9 cellular contexts compared by ENCODE assay signal in genomic region chr12:39619316-39619659, GRCh38. TPM values are rescaled to one million over a fixed set of nuclear protein-coding genes. Genes with fewer than 3 reads are reported as not detected.
DNase-seq lines count a peak whose midpoint lies in the region; ATAC-seq and TF ChIP-seq lines count a peak whose summit lies in the region.
"Had no signal": no experiment of that assay in that cellular context is flagged by ENCODE, and none has a peak within 500 bp of the region (broad histone marks: within the 10 kb centered on the region; RNA-seq: fewer than 3 reads in every experiment).

No MANE protein-coding gene starts in this region.

- no peak overlapping the region for H3K27ac Mint-ChIP-seq in activated naive CD4-positive, alpha-beta T cell treated with anti-CD3 and anti-CD28 coated beads for 36 hours
- H3K27ac Mint-ChIP-seq in endodermal cell: no peak overlapping the region

- peak; percentile 47 for DNase-seq in activated naive CD4-positive, alpha-beta T cell treated with anti-CD3 and anti-CD28 coated beads for 36 hours
- DNase-seq in activated naive CD4-positive, alpha-beta T cell treated with anti-CD3 and anti-CD28 coated beads, Interleukin-2, amount 50 U/mL, for 16 hours: no peak
- no peak for DNase-seq in endodermal cell
- no peak for DNase-seq in osteoblast (ENCODE audit: insufficient read length, low spot score, missing footprints)
- no peak for DNase-seq in H4 (ENCODE audit: low spot score)
- no peak for DNase-seq in 8988T

- no peak for TF ChIP-seq CTCF in OCI-LY3 (IDR thresholded peaks at IDR 0.05; ENCODE audit: low read depth, low read length)
- no peak for TF ChIP-seq CTCF in endodermal cell (conservative IDR thresholded peaks at IDR 0.05)
- TF ChIP-seq CTCF in osteoblast (IDR thresholded peaks at IDR 0.05; ENCODE audit: extremely low read depth, low read depth, low read length): no peak

- H3K9me3 ChIP-seq in OCI-LY3 (ENCODE audit: insufficient read depth, low read length): no peaks in the 10 kb centered on the region
- no peaks in the 10 kb centered on the region for H3K9me3 ChIP-seq in endodermal cell (ENCODE audit: control insufficient read depth, low read length)
- H3K9me3 ChIP-seq in osteoblast (ENCODE audit: low read depth, low read length): no peaks in the 10 kb centered on the region

- H3K27me3 ChIP-seq in OCI-LY3 (ENCODE audit: low read depth, low read length) (no peaks in the 10 kb centered on the region), endodermal cell (ENCODE audit: control insufficient read depth, insufficient read depth, low read length, poor library complexity, severe bottlenecking) (peaks cover 19% of the 10 kb centered on the region), osteoblast (ENCODE audit: insufficient read depth, low read length) (no peaks in the 10 kb centered on the region)

- H3K9ac ChIP-seq in OCI-LY3 (ENCODE audit: low read length): peak overlapping the region; percentile 61
- H3K9ac ChIP-seq in endodermal cell (ENCODE audit: extremely low read depth, low read length, poor library complexity, severe bottlenecking): no peak overlapping the region

- H2AFZ ChIP-seq in OCI-LY3 (ENCODE audit: low read depth, low read length) (peak overlapping the region; percentile 50), osteoblast (ENCODE audit: low read length) (peak overlapping the region; percentile 99)

- H3K4me1 Mint-ChIP-seq in activated naive CD4-positive, alpha-beta T cell treated with anti-CD3 and anti-CD28 coated beads for 36 hours (ENCODE audit: low read depth): peaks cover 24% of the 10 kb centered on the region
- peaks cover 3% of the 10 kb centered on the region for H3K4me1 Mint-ChIP-seq in endodermal cell

- peaks cover 1% of the 10 kb centered on the region for H3K36me3 Mint-ChIP-seq in activated naive CD4-positive, alpha-beta T cell treated with anti-CD3 and anti-CD28 coated beads for 36 hours (ENCODE audit: low read depth)
- no peaks in the 10 kb centered on the region for H3K36me3 Mint-ChIP-seq in endodermal cell (ENCODE audit: low read depth)

- no peaks in the 10 kb centered on the region for H3K9me3 Mint-ChIP-seq in activated naive CD4-positive, alpha-beta T cell treated with anti-CD3 and anti-CD28 coated beads for 36 hours
- H3K9me3 Mint-ChIP-seq in endodermal cell: no peaks in the 10 kb centered on the region

- 45 to 53% methylated on average over 10 of the region's 10 CpGs for WGBS in endodermal cell (ENCODE audit: insufficient coverage in 1 of 2, insufficient read length in 1 of 2), 2 experiments

- no peaks in the 10 kb centered on the region for H4K20me1 ChIP-seq in OCI-LY3 (ENCODE audit: insufficient read depth, low read length)
- H4K20me1 ChIP-seq in osteoblast (ENCODE audit: insufficient read depth, low read length): no peaks in the 10 kb centered on the region

- ATAC-seq in HG02970 (IDR thresholded peaks at IDR 0.05; ENCODE audit: low FRiP score, unreplicated experiment): peak; percentile 16

- peak overlapping the region; percentile 92 for H3K27ac ChIP-seq in OCI-LY3 (ENCODE audit: low read length)
- no peak overlapping the region for H3K27ac ChIP-seq in endodermal cell (ENCODE audit: low read depth, low read length)
- H3K27ac ChIP-seq in osteoblast (ENCODE audit: low read depth, low read length): no peak overlapping the region

- CTCF ChIA-PET in activated naive CD4-positive, alpha-beta T cell treated with anti-CD3 and anti-CD28 coated beads for 36 hours (lab: Charles Lee): interaction anchor here (1.0 to 1.9 kb wide), 13 partner anchors 9 to 83 kb away, joined by 3 to 11 read pairs (median 5); no protein-coding TSS in a partner anchor

- intact Hi-C loops in activated naive CD4-positive, alpha-beta T cell treated with anti-CD3 and anti-CD28 coated beads for 36 hours (cut with micrococcal nuclease): loop anchor here (1.0 to 2.0 kb wide), 4 partner anchors 22 to 254 kb away; no protein-coding TSS in a partner anchor

- peaks cover 50% of the 10 kb centered on the region for H3K4me1 ChIP-seq in OCI-LY3 (ENCODE audit: low read length)
- H3K4me1 ChIP-seq in endodermal cell (ENCODE audit: control insufficient read depth, insufficient read depth, low read length): no peaks in the 10 kb centered on the region
- peaks cover 10% of the 10 kb centered on the region for H3K4me1 ChIP-seq in osteoblast (ENCODE audit: insufficient read depth, low read length)

- H3K4me3 ChIP-seq in OCI-LY3 (ENCODE audit: low read length) (peak overlapping the region; percentile 81), endodermal cell (ENCODE audit: low read length) (peak overlapping the region; percentile 88), osteoblast (ENCODE audit: insufficient read depth, low read length) (peak overlapping the region; percentile 80)

- H3K79me2 ChIP-seq in OCI-LY3 (ENCODE audit: low read length): no peaks in the 10 kb centered on the region
- H3K79me2 ChIP-seq in osteoblast (ENCODE audit: insufficient read depth, low read length): no peaks in the 10 kb centered on the region

- no peak overlapping the region for H3K4me3 Mint-ChIP-seq in activated naive CD4-positive, alpha-beta T cell treated with anti-CD3 and anti-CD28 coated beads for 36 hours
- no peak overlapping the region for H3K4me3 Mint-ChIP-seq in endodermal cell

- H3K4me2 ChIP-seq in OCI-LY3 (ENCODE audit: low read length) (peak overlapping the region; percentile 88), osteoblast (ENCODE audit: insufficient read depth, low read length) (peak overlapping the region; percentile 84)

- H3K36me3 ChIP-seq in OCI-LY3 (replicated peaks; ENCODE audit: low read depth, low read length): no peaks in the 10 kb centered on the region
- H3K36me3 ChIP-seq in endodermal cell (ENCODE audit: control insufficient read depth, insufficient read depth, low read length): no peaks in the 10 kb centered on the region
- H3K36me3 ChIP-seq in osteoblast (ENCODE audit: insufficient read depth, low read length): no peaks in the 10 kb centered on the region

- no peaks in the 10 kb centered on the region for H3K27me3 Mint-ChIP-seq in activated naive CD4-positive, alpha-beta T cell treated with anti-CD3 and anti-CD28 coated beads for 36 hours (ENCODE audit: low read depth)
- peaks cover 3% of the 10 kb centered on the region for H3K27me3 Mint-ChIP-seq in endodermal cell (ENCODE audit: insufficient read depth)

RNA-seq across cellular contexts. Expression of gene ABCD2, which starts 0.3 kb away (rescaled TPM):
- total RNA-seq in activated naive CD4-positive, alpha-beta T cell treated with anti-CD3 and anti-CD28 coated beads for 36 hours: 1 to 10 TPM; 8.6 to 9.1 TPM
- total RNA-seq in endodermal cell: not detected
- polyA plus RNA-seq in endodermal cell (2013, experiment 1 of 2): 0.32 TPM
- polyA plus RNA-seq in endodermal cell (2013, experiment 2 of 2): 0.33 TPM
- total RNA-seq in osteoblast: under 0.01 TPM in 2 replicates
- total RNA-seq in H4 (2014; rRNA removed; shearing (Covaris generic)): 0.37 and 0.55 TPM in 2 replicates
- total RNA-seq: dermis microvascular lymphatic vessel endothelial cell had no signal
